22 cellular contexts compared by ENCODE assay signal in genomic region chr18:76161983-76162382, GRCh38.
"Had no signal": no experiment of that assay in that cellular context is flagged by ENCODE, and none has a peak within 500 bp of the region (broad histone marks: within the 10 kb centered on the region; RNA-seq: fewer than 3 reads in every experiment).

No MANE protein-coding gene starts in this region.

- H3K4me3 Mint-ChIP-seq: activated CD8-positive, alpha-beta T cell treated with anti-CD3 and anti-CD28 coated beads for 36 hours; activated naive CD8-positive, alpha-beta T cell treated with anti-CD3 and anti-CD28 coated beads, Interleukin-2, amount 10 ng/mL, durations not matched to agents 7 days and 5 days; T-helper 1 cell treated with Interleukin-12 subunit alpha and Interleukin-12 subunit beta and Interleukin-4 antibody, amounts not matched to agents 30 μg/mL and 1 μg/mL, for 36 hours had no signal

- FAIRE-seq: colon, RCC 7860 had no signal

- H3K27ac ChIP-seq: adrenal gland had no signal

- H3K4me3 ChIP-seq: adrenal gland, MG63 had no signal

- H3K27ac Mint-ChIP-seq: activated CD8-positive, alpha-beta T cell treated with anti-CD3 and anti-CD28 coated beads for 36 hours; activated naive CD8-positive, alpha-beta T cell treated with anti-CD3 and anti-CD28 coated beads, Interleukin-2, amount 10 ng/mL, durations not matched to agents 7 days and 5 days; T-helper 1 cell treated with Interleukin-12 subunit alpha and Interleukin-12 subunit beta and Interleukin-4 antibody, amounts not matched to agents 30 μg/mL and 1 μg/mL, for 36 hours had no signal

- DNase-seq: activated CD4-positive, alpha-beta T cell treated with anti-CD3 and anti-CD28 coated beads for 4 hours; activated CD8-positive, alpha-beta memory T cell treated with anti-CD3 and anti-CD28 coated beads, Interleukin-2, amount 50 U/mL, for 4 hours; activated CD8-positive, alpha-beta T cell treated with anti-CD3 and anti-CD28 coated beads for 36 hours; activated naive CD4-positive, alpha-beta T cell treated with anti-CD3 and anti-CD28 coated beads, Interleukin-2, amount 50 U/mL, for 16 hours; activated naive CD8-positive, alpha-beta T cell treated with anti-CD3 and anti-CD28 coated beads, Interleukin-2, amount 10 ng/mL, durations not matched to agents 7 days and 5 days; adrenal gland; anterior cingulate cortex; cerebellar nuclear complex; MG63; NCI-H1105; NCI-H1436; NCI-H1694 treated with DMSO at 0.1 percent for 48 hours; NCI-H2029 treated with DMSO at 0.1 percent for 48 hours; NCI-H446; NCI-H524; NCI-H748 treated with DMSO at 0.1 percent for 48 hours; PC-3; SHP77 treated with DMSO at 0.1 percent for 48 hours had no signal

- ATAC-seq: activated CD4-positive, CD25-positive, alpha-beta regulatory T cell treated with anti-CD3 and anti-CD28 coated beads, Interleukin-2, amount 50 U/mL, for 24 hours; activated CD8-positive, alpha-beta T cell treated with anti-CD3 and anti-CD28 coated beads for 36 hours; PC-3 had no signal

- H3K4me1 Mint-ChIP-seq: activated naive CD8-positive, alpha-beta T cell treated with anti-CD3 and anti-CD28 coated beads, Interleukin-2, amount 10 ng/mL, durations not matched to agents 7 days and 5 days had no signal

- H3K36me3 ChIP-seq: adrenal gland, MG63 had no signal

- H3K9me3 Mint-ChIP-seq: activated CD8-positive, alpha-beta T cell treated with anti-CD3 and anti-CD28 coated beads for 36 hours; activated naive CD8-positive, alpha-beta T cell treated with anti-CD3 and anti-CD28 coated beads, Interleukin-2, amount 10 ng/mL, durations not matched to agents 7 days and 5 days; T-helper 1 cell treated with Interleukin-12 subunit alpha and Interleukin-12 subunit beta and Interleukin-4 antibody, amounts not matched to agents 30 μg/mL and 1 μg/mL, for 36 hours had no signal

- H3K36me3 Mint-ChIP-seq: activated naive CD8-positive, alpha-beta T cell treated with anti-CD3 and anti-CD28 coated beads, Interleukin-2, amount 10 ng/mL, durations not matched to agents 7 days and 5 days had no signal

- H3K9me3 ChIP-seq: adrenal gland, MG63 had no signal

- H3K27me3 ChIP-seq: adrenal gland, MG63 had no signal

- H3K4me1 ChIP-seq: adrenal gland had no signal
